ENCODE assay signal across 9 cellular contexts in genomic region chr5:159310492-159310891, GRCh38. TPM values are rescaled to one million over a fixed set of nuclear protein-coding genes. Genes with fewer than 3 reads are reported as not detected.
DNase-seq lines count a peak whose midpoint lies in the region; ATAC-seq, FAIRE-seq and TF ChIP-seq lines count a peak whose summit lies in the region.
"Had no signal": no experiment of that assay in that cellular context is flagged by ENCODE, and none has a peak within 500 bp of the region (broad histone marks: within the 10 kb centered on the region; RNA-seq: fewer than 3 reads in every experiment).

No MANE protein-coding gene starts in this region.

- H3K27ac Mint-ChIP-seq in effector memory CD8-positive, alpha-beta T cell, result no peak overlapping the region

- H4K91ac ChIP-seq in trophoblast cell (ENCODE audit: low read depth, low read length), result no peak overlapping the region

- no peaks in the 10 kb centered on the region for H3K9me3 ChIP-seq in trophoblast cell (ENCODE audit: insufficient read depth, low read depth, low read length)

- H4K8ac ChIP-seq in trophoblast cell (ENCODE audit: low read depth, low read length), result no peak overlapping the region

- peaks cover 0 to 8% of the 10 kb centered on the region in 2 donors for H3K4me1 Mint-ChIP-seq in effector memory CD8-positive, alpha-beta T cell (ENCODE audit: low read depth in 2 of 2)

- peak overlapping the region; percentile 50 for H3K4me2 ChIP-seq in trophoblast cell (ENCODE audit: low read length)

- DNase-seq in effector memory CD8-positive, alpha-beta T cell, result no peak
- DNase-seq in trophoblast cell, result peak; percentile 5 to 45
- DNase-seq in GM12891 (ENCODE audit: insufficient read length, low spot score), result no peak
- DNase-seq in NCI-H1694 (lab: John Stamatoyannopoulos, UW), result no peak

- no peak for TF ChIP-seq POLR2A in GM12891 (IDR thresholded peaks at IDR 0.05; ENCODE audit: low read depth, low read length)

- no peak overlapping the region for H2BK5ac ChIP-seq in trophoblast cell (ENCODE audit: low read depth, low read length, poor library complexity)

- no peaks in the 10 kb centered on the region for H3K79me2 ChIP-seq in trophoblast cell (ENCODE audit: control insufficient read depth, insufficient read depth, low read length, poor library complexity)

- H3K23ac ChIP-seq in trophoblast cell (ENCODE audit: low read length), result no peak overlapping the region

- H3K4me3 Mint-ChIP-seq in effector memory CD8-positive, alpha-beta T cell, result peak overlapping the region in 1 of 2 donors; percentile 17

- H2BK120ac ChIP-seq in trophoblast cell (ENCODE audit: insufficient read depth, low read length, poor library complexity), result no peak overlapping the region

- H3K4me3 ChIP-seq in trophoblast cell (ENCODE audit: low read depth, low read length), result no peak overlapping the region

- TF ChIP-seq CTCF in VCaP (conservative IDR thresholded peaks at IDR 0.05), result no peak

- H3K9me3 Mint-ChIP-seq in effector memory CD8-positive, alpha-beta T cell, result no peaks in the 10 kb centered on the region

- H3K14ac ChIP-seq in trophoblast cell (ENCODE audit: low read length), result no peak overlapping the region

- H3K27me3 ChIP-seq in trophoblast cell (ENCODE audit: insufficient read depth, low read length), result peaks cover 2% of the 10 kb centered on the region

- no CpG with 5 or more reads among the region's 27 CpGs for WGBS in trophoblast cell (ENCODE audit: extremely low coverage, insufficient coverage, insufficient read length)

- H3K27ac ChIP-seq in VCaP, result peak overlapping the region; percentile 67
- no peak overlapping the region for H3K27ac ChIP-seq in trophoblast cell (ENCODE audit: low read depth, low read length)
- H3K27ac ChIP-seq: HL-60 had no signal

- no peak overlapping the region for H4K12ac ChIP-seq in trophoblast cell (ENCODE audit: low read depth, low read length)

- no peak overlapping the region for H2BK12ac ChIP-seq in trophoblast cell (ENCODE audit: low read length)

- H2AK5ac ChIP-seq in trophoblast cell (ENCODE audit: low read length), result no peak overlapping the region

- H3K4me1 ChIP-seq in trophoblast cell (ENCODE audit: control insufficient read depth in 1 of 2, insufficient read depth in 2 of 2, low read length in 2 of 2), result no peaks in the 10 kb centered on the region

- no peaks in the 10 kb centered on the region for H3K36me3 Mint-ChIP-seq in effector memory CD8-positive, alpha-beta T cell (ENCODE audit: insufficient read depth)

- FAIRE-seq in GM12891 (lab: Jason Lieb, UNC), result no peak

- H3K18ac ChIP-seq in trophoblast cell (ENCODE audit: low read length), result no peak overlapping the region

- H3K36me3 ChIP-seq in trophoblast cell (ENCODE audit: control insufficient read depth in 1 of 2, insufficient read depth in 2 of 2, low read length in 2 of 2), result no peaks in the 10 kb centered on the region

- H3K9ac ChIP-seq in trophoblast cell (ENCODE audit: low read length), result no peak overlapping the region

- H3K27me3 Mint-ChIP-seq in effector memory CD8-positive, alpha-beta T cell, result peaks cover 50 to 59% of the 10 kb centered on the region in 2 donors

- peak; percentile 74 for ATAC-seq in HG02759 (IDR thresholded peaks at IDR 0.05; ENCODE audit: unreplicated experiment)
- peak; percentile 52 for ATAC-seq in effector memory CD8-positive, alpha-beta T cell (replicated peaks)
- no peak for ATAC-seq in HG02973 (IDR thresholded peaks at IDR 0.05; ENCODE audit: unreplicated experiment)
- no peak for ATAC-seq in GM19467 (IDR thresholded peaks at IDR 0.05; ENCODE audit: unreplicated experiment)

- peak overlapping the region; percentile 23 for H2AFZ ChIP-seq in trophoblast cell (ENCODE audit: insufficient read depth, low read length, poor library complexity)

- H3K4ac ChIP-seq in trophoblast cell (ENCODE audit: low read depth, low read length), result no peak overlapping the region

- no peaks in the 10 kb centered on the region for H3K79me1 ChIP-seq in trophoblast cell (ENCODE audit: low read length)

TF ChIP-seq in GM12891, 5 proteins besides CTCF, POLR2A, EP300 and RAD21:
- no peak for TF ChIP-seq POU2F2 (IDR thresholded peaks at IDR 0.05; ENCODE audit: low read depth, low read length)
- no peak for TF ChIP-seq TAF1 (IDR thresholded peaks at IDR 0.05; ENCODE audit: low read depth, low read length)
- TF ChIP-seq SPI1 (IDR thresholded peaks at IDR 0.05; ENCODE audit: low read depth, low read length), result no peak
- TF ChIP-seq POLR2AphosphoS5 (IDR thresholded peaks at IDR 0.05; ENCODE audit: low read depth, low read length), result no peak
- TF ChIP-seq PAX5 (IDR thresholded peaks at IDR 0.05; ENCODE audit: insufficient read depth, low read length, severe bottlenecking), result no peak

RNA-seq across cellular contexts. Expression of gene IL12B, which starts 19.8 kb away (rescaled TPM):
- not detected in 2 replicates for polyA plus RNA-seq in trophoblast cell (2013)
- 0.04 TPM for polyA plus RNA-seq in GM12891 (2012; ENCODE audit: low read depth, missing spikeins)

RNA-seq across cellular contexts. Expression of gene UBLCP1, which starts 47.4 kb away (rescaled TPM):
- polyA plus RNA-seq in trophoblast cell (2013), result 27.7 and 28.0 TPM in 2 replicates
- 16.9 TPM for polyA plus RNA-seq in GM12891 (2012; ENCODE audit: low read depth, missing spikeins)

Comparison
In these comparisons a context has a peak if more than half of its experiments do, and no peak if none do; other contexts are left out.
1. ATAC-seq: peak in HG02759 (single experiment) and effector memory CD8-positive, alpha-beta T cell (single experiment); none in HG02973 (single experiment) and GM19467 (single experiment).
2. DNase-seq: peak in trophoblast cell (2 of 2); none in effector memory CD8-positive, alpha-beta T cell (0 of 3), GM12891 (single experiment) and NCI-H1694 (single experiment).